Comparison of ENCODE assay signal across 8 cellular contexts in the genomic region with DNA sequence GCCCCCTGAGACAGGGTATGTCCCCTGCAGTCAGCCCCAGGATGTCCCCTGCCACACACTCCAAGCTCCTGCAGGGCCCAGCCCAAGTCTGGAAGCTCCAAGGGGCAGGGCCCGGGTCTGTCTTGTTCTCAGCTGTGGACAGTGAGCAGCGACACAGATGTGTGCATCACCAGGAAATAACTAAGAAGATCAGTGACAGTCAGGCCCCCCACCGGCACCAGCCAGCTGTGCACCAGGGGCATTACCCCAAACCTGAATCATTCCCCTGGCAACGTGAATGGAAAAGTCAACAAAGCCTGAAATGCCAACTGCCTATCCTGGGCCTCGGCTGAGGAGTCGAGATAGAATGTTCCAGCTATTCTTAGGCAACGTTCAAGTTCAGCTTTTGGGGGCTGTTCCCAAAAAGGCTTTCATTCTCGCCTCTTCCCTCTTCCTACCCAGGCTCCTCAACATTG.
DNase-seq lines count a peak whose midpoint lies in the region; ATAC-seq and TF ChIP-seq lines count a peak whose summit lies in the region.

No MANE protein-coding gene starts in this region.

- H3K4me3 ChIP-seq in hepatocyte (no peak overlapping the region), thyroid gland (replicated peaks in 1 of 3) (no peak overlapping the region)

- H3K27me3 Mint-ChIP-seq in activated CD8-positive, alpha-beta memory T cell treated with anti-CD3 and anti-CD28 coated beads, Interleukin-2, amount 10 ng/mL, durations not matched to agents 7 days and 5 days, result no peaks in the 10 kb centered on the region
- H3K27me3 Mint-ChIP-seq in activated T-helper 17 cell treated with anti-CD3 and anti-CD28 coated beads, Interleukin-2, amount 50 U/mL, for 72 hours, result no peaks in the 10 kb centered on the region

- intact Hi-C loops in thyroid gland (cut with DNase I), result no loop called here

- H3K9me3 Mint-ChIP-seq in activated CD8-positive, alpha-beta memory T cell treated with anti-CD3 and anti-CD28 coated beads, Interleukin-2, amount 10 ng/mL, durations not matched to agents 7 days and 5 days (ENCODE audit: low read depth), result no peaks in the 10 kb centered on the region
- no peaks in the 10 kb centered on the region for H3K9me3 Mint-ChIP-seq in activated T-helper 17 cell treated with anti-CD3 and anti-CD28 coated beads, Interleukin-2, amount 50 U/mL, for 72 hours

- TF ChIP-seq POLR2A in thyroid gland (IDR thresholded peaks at IDR 0.05), result no peak

- H3K27ac Mint-ChIP-seq in activated CD8-positive, alpha-beta memory T cell treated with anti-CD3 and anti-CD28 coated beads, Interleukin-2, amount 10 ng/mL, durations not matched to agents 7 days and 5 days, result peak overlapping the region; percentile 80
- peak overlapping the region; percentile 74 for H3K27ac Mint-ChIP-seq in activated T-helper 17 cell treated with anti-CD3 and anti-CD28 coated beads, Interleukin-2, amount 50 U/mL, for 72 hours

- no peaks in the 10 kb centered on the region for H3K9me2 ChIP-seq in hepatocyte (replicated peaks; ENCODE audit: insufficient read depth)

- H3K4me3 Mint-ChIP-seq in activated CD8-positive, alpha-beta memory T cell treated with anti-CD3 and anti-CD28 coated beads, Interleukin-2, amount 10 ng/mL, durations not matched to agents 7 days and 5 days, result no peak overlapping the region
- no peak overlapping the region for H3K4me3 Mint-ChIP-seq in activated T-helper 17 cell treated with anti-CD3 and anti-CD28 coated beads, Interleukin-2, amount 50 U/mL, for 72 hours

- CTCF ChIA-PET in activated CD8-positive, alpha-beta memory T cell treated with anti-CD3 and anti-CD28 coated beads, Interleukin-2, amount 10 ng/mL, durations not matched to agents 7 days and 5 days (lab: Charles Lee), result interaction anchor here (0.9 to 3.0 kb wide), 4 partner anchors 12 to 39 kb away, joined by 3 to 10 read pairs (median 3); no protein-coding TSS in a partner anchor

- ATAC-seq in activated CD8-positive, alpha-beta memory T cell treated with anti-CD3 and anti-CD28 coated beads, Interleukin-2, amount 10 ng/mL, durations not matched to agents 7 days and 5 days, result peak; percentile 14
- ATAC-seq in activated T-helper 17 cell treated with anti-CD3 and anti-CD28 coated beads, Interleukin-2, amount 50 U/mL, for 72 hours (replicated peaks), result no peak
- ATAC-seq in HG03469 (IDR thresholded peaks at IDR 0.05; ENCODE audit: unreplicated experiment) (no peak), GM19324 (IDR thresholded peaks at IDR 0.05; ENCODE audit: low FRiP score, unreplicated experiment) (no peak)

- no peak for TF ChIP-seq CTCF in hepatocyte (IDR thresholded peaks at IDR 0.05; ENCODE audit: poor library complexity)
- TF ChIP-seq CTCF in thyroid gland (IDR thresholded peaks at IDR 0.05), result no peak

- H3K79me2 ChIP-seq in hepatocyte, result no peaks in the 10 kb centered on the region

- H3K27ac ChIP-seq in hepatocyte (peak overlapping the region; percentile 82), thyroid gland (peak overlapping the region; percentile 10 to 41 (median 36))

- no peaks in the 10 kb centered on the region for H4K20me1 ChIP-seq in hepatocyte (ENCODE audit: insufficient read depth, poor library complexity, severe bottlenecking)

- H3K4me2 ChIP-seq in hepatocyte, result peak overlapping the region; percentile 33

- H2AFZ ChIP-seq in hepatocyte, result no peak overlapping the region

- H3K36me3 ChIP-seq in hepatocyte (replicated peaks; ENCODE audit: insufficient read depth, low read depth) (no peaks in the 10 kb centered on the region), thyroid gland (no peaks in the 10 kb centered on the region)

- no peaks in the 10 kb centered on the region for H3K9me3 ChIP-seq in hepatocyte (ENCODE audit: low read depth)
- H3K9me3 ChIP-seq in thyroid gland, result no peaks in the 10 kb centered on the region

- 72% methylated on average over 8 of the region's 8 CpGs for WGBS in hepatocyte (ENCODE audit: low lambda C conversion rate, missing lambda C conversion rate)
- WGBS in thyroid gland, 2 donors, result 43 to 73% methylated on average over 7 to 8 of the region's 8 CpGs

- peaks cover 77% of the 10 kb centered on the region for H3K4me1 Mint-ChIP-seq in activated CD8-positive, alpha-beta memory T cell treated with anti-CD3 and anti-CD28 coated beads, Interleukin-2, amount 10 ng/mL, durations not matched to agents 7 days and 5 days
- peaks cover 42% of the 10 kb centered on the region for H3K4me1 Mint-ChIP-seq in activated T-helper 17 cell treated with anti-CD3 and anti-CD28 coated beads, Interleukin-2, amount 50 U/mL, for 72 hours

- H3K27me3 ChIP-seq in hepatocyte (no peaks in the 10 kb centered on the region), thyroid gland (no peaks in the 10 kb centered on the region)

- peaks cover 65% of the 10 kb centered on the region for H3K36me3 Mint-ChIP-seq in activated CD8-positive, alpha-beta memory T cell treated with anti-CD3 and anti-CD28 coated beads, Interleukin-2, amount 10 ng/mL, durations not matched to agents 7 days and 5 days
- peaks cover 85% of the 10 kb centered on the region for H3K36me3 Mint-ChIP-seq in activated T-helper 17 cell treated with anti-CD3 and anti-CD28 coated beads, Interleukin-2, amount 50 U/mL, for 72 hours (ENCODE audit: low read depth)

- H3K4me1 ChIP-seq in hepatocyte (ENCODE audit: insufficient read depth) (peaks cover 20% of the 10 kb centered on the region), thyroid gland (peaks cover 0 to 25% of the 10 kb centered on the region in 2 donors)

- peak; percentile 52 for DNase-seq in activated CD8-positive, alpha-beta memory T cell treated with anti-CD3 and anti-CD28 coated beads, Interleukin-2, amount 10 ng/mL, durations not matched to agents 7 days and 5 days
- DNase-seq in activated CD8-positive, alpha-beta memory T cell treated with anti-CD3 and anti-CD28 coated beads, Interleukin-2, amount 50 U/mL, for 48 hours, result no peak
- peak; percentile 32 for DNase-seq in hepatocyte (ENCODE audit: low spot score)
- peak in 1 of 2 donors; percentile 19 for DNase-seq in thyroid gland
- no peak for DNase-seq in epidermal melanocyte (ENCODE audit: insufficient read length, low spot score)

Comparison
In these comparisons a context has a peak if more than half of its experiments do, and no peak if none do; other contexts are left out.
1. DNase-seq: peak in activated CD8-positive, alpha-beta memory T cell treated with anti-CD3 and anti-CD28 coated beads, Interleukin-2, amount 10 ng/mL, durations not matched to agents 7 days and 5 days (single experiment) and hepatocyte (single experiment); none in activated CD8-positive, alpha-beta memory T cell treated with anti-CD3 and anti-CD28 coated beads, Interleukin-2, amount 50 U/mL, for 48 hours (single experiment) and epidermal melanocyte (single experiment).